Comparison of ENCODE assay signal across 1 cellular context in the genomic region with DNA sequence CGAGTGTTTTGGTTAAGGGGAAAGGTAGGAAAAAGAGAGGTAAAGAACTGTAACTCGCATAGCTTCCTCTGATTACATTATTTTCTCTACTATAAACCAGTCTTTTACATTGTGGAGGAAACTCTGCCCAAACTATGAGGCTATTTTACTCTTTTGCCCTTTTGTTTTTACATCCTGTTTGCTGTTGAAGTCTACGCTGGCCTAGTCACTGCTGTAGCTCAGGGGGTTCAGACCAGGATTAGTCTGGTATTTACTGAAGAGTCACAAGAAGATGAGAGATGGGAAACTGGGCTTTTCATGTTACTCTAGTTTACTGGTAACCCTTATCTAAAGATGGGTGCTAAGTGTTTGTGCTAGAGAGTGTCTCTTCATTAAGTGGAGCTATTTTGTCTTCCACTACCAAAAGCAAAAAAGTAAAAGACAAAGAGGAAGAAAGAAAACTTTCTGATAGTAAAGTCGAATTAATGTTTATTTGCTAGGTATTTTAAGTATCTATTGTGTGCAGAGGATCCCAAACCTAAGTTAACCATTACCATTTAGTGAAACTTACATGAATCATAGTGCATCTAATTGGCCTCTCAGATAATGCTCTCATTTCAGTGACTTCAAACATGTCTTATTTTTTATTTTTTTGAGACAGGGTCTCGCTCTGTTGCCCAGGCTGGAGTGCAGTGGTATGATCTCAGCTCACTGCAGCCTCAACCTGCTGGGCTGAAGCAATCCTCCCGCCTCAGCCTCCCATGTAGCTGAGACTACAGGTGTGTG.
TF ChIP-seq lines count a peak whose summit lies in the region.

No MANE protein-coding gene starts in this region.

TF ChIP-seq in WTC11, 78 proteins besides CTCF, POLR2A, EP300 and RAD21 (continued from another document):
- TF ChIP-seq, protein P1, sequence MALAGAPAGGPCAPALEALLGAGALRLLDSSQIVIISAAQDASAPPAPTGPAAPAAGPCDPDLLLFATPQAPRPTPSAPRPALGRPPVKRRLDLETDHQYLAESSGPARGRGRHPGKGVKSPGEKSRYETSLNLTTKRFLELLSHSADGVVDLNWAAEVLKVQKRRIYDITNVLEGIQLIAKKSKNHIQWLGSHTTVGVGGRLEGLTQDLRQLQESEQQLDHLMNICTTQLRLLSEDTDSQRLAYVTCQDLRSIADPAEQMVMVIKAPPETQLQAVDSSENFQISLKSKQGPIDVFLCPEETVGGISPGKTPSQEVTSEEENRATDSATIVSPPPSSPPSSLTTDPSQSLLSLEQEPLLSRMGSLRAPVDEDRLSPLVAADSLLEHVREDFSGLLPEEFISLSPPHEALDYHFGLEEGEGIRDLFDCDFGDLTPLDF (CRISPR knock-in tag; IDR thresholded peaks at IDR 0.05) = no peak
- TF ChIP-seq, protein P2, sequence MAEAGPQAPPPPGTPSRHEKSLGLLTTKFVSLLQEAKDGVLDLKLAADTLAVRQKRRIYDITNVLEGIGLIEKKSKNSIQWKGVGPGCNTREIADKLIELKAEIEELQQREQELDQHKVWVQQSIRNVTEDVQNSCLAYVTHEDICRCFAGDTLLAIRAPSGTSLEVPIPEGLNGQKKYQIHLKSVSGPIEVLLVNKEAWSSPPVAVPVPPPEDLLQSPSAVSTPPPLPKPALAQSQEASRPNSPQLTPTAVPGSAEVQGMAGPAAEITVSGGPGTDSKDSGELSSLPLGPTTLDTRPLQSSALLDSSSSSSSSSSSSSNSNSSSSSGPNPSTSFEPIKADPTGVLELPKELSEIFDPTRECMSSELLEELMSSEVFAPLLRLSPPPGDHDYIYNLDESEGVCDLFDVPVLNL (CRISPR knock-in tag; IDR thresholded peaks at IDR 0.05; ENCODE audit: borderline replicate concordance, low read depth) = no peak
- TF ChIP-seq EMX1 (CRISPR knock-in tag; IDR thresholded peaks at IDR 0.05) = no peak
- TF ChIP-seq, protein P3, sequence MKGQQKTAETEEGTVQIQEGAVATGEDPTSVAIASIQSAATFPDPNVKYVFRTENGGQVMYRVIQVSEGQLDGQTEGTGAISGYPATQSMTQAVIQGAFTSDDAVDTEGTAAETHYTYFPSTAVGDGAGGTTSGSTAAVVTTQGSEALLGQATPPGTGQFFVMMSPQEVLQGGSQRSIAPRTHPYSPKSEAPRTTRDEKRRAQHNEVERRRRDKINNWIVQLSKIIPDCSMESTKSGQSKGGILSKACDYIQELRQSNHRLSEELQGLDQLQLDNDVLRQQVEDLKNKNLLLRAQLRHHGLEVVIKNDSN (CRISPR knock-in tag; IDR thresholded peaks at IDR 0.05) = no peak
- TF ChIP-seq PRRX2 (CRISPR knock-in tag; IDR thresholded peaks at IDR 0.05) = no peak
